Comparison of ENCODE assay signal across 8 cellular contexts in the genomic region with DNA sequence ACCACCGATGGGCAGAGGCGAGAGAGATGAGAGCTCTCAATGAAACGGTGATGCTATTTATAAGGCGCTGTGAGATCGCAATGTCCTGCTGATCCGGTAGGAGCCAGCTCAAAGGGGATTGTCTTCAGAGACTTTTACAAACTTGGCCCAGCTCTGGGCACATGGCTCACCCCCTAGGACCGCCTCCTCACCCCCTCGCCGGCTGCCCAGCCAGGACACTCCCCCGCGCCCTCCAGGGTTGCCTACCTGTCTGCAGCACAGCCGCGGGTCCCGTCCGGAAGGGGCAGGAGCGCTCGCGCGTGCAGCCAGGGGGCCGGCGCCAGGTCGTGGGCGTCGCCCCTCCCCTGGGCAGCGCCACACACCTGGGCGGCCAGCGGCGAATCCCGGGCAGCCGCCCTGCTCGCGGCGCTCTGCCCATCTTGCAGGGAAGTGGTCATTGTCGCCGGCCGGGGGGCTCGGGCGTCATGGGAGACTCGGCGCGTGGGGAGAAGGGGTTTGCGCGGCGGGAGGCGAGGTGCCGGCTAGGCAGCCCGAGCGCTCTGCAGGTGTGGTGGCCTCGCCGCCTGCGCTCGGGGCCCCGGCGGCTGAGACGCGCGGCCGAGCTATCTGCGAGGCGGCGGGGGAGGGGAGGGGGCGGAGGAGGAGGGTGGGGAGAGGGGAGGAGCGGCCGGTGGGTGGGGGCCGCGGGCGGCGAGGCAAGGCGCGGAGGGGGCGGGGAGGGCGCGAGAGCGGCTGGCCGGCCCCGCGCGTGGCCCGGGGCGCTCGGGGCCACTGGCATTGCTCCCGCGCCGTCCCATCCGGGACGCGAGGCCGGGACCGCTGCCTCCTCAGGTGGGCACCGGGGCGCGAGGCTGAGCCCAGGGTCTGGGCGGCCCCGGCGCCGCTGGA. TPM values are rescaled to one million over a fixed set of nuclear protein-coding genes. Genes with fewer than 3 reads are reported as not detected.
A peak's percentile ranks its signal among the peaks of the same experiment; 100 is the strongest.
DNase-seq lines count a peak whose midpoint lies in the region; ATAC-seq and TF ChIP-seq lines count a peak whose summit lies in the region.

A gene (minus strand): TSS at position 610 of the 888 bp plus-strand sequence. CDS start 173 bp downstream, at position 437.

- H3K4me3 Mint-ChIP-seq in nephron progenitor cell, result peak within 1 kb of the TSS; percentile 90

- H3K27me3 ChIP-seq in ACC112 (ENCODE audit: insufficient read depth, low read length), result no peaks in the 10 kb centered on the region

- peaks cover 44% of the 10 kb centered on the region for H3K4me1 ChIP-seq in ACC112 (ENCODE audit: control insufficient read depth, insufficient read depth, low read length, unreplicated experiment)

- peaks cover 13% of the 10 kb centered on the region for H3K4me1 Mint-ChIP-seq in nephron progenitor cell

- no peak within 1 kb of the TSS for H3K27ac Mint-ChIP-seq in nephron progenitor cell

- H3K36me3 ChIP-seq in ACC112 (ENCODE audit: insufficient read depth, low read length), result no peaks in the 10 kb centered on the region

- DNase-seq in GM20000 (ENCODE audit: low spot score), result peak; percentile 28
- peak; percentile 46 for DNase-seq in RPMI8226
- DNase-seq in fibroblast of the aortic adventitia (ENCODE audit: low read depth), result peak; percentile 36
- DNase-seq in nephron progenitor cell, result peak; percentile 70
- DNase-seq in OCI-M1 (lab: John Stamatoyannopoulos, UW), result no peak
- DNase-seq in AML-193 (lab: John Stamatoyannopoulos, UW), result no peak

- H3K27me3 Mint-ChIP-seq in nephron progenitor cell (ENCODE audit: low read depth, poor library complexity), result peaks cover 63% of the 10 kb centered on the region

- ATAC-seq in HG03469 (IDR thresholded peaks at IDR 0.05; ENCODE audit: unreplicated experiment), result no peak

- no peaks in the 10 kb centered on the region for H3K79me2 ChIP-seq in ACC112 (ENCODE audit: control insufficient read depth, insufficient read depth, low read length, unreplicated experiment)

- no peaks in the 10 kb centered on the region for H3K9me3 Mint-ChIP-seq in nephron progenitor cell

- no peaks in the 10 kb centered on the region for H3K36me3 Mint-ChIP-seq in nephron progenitor cell (ENCODE audit: low read depth)

- peak within 1 kb of the TSS; percentile 40 for H2AFZ ChIP-seq in ACC112 (ENCODE audit: low read length, unreplicated experiment)

- peak within 1 kb of the TSS; percentile 83 for H3K4me3 ChIP-seq in ACC112 (ENCODE audit: low read depth, low read length)
- H3K4me3 ChIP-seq in fibroblast of the aortic adventitia (ENCODE audit: low read depth, low read length), result peak within 1 kb of the TSS; percentile 76

- no peak within 1 kb of the TSS for H3K27ac ChIP-seq in ACC112 (ENCODE audit: low read depth, low read length)

- TF ChIP-seq CTCF in GM20000 (IDR thresholded peaks at IDR 0.05; ENCODE audit: extremely low read depth, missing control alignments) (no peak), fibroblast of the aortic adventitia (IDR thresholded peaks at IDR 0.05; ENCODE audit: insufficient read depth, low read length) (no peak), nephron progenitor cell (IDR thresholded peaks at IDR 0.05) (no peak)

RNA-seq across cellular contexts. Expression of the gene that starts here (rescaled TPM):
- 6.1 and 6.9 TPM in 2 replicates for total RNA-seq in fibroblast of the aortic adventitia (ENCODE audit: low replicate concordance)

Comparison
In these comparisons a context has a peak if more than half of its experiments do, and no peak if none do; other contexts are left out.
1. DNase-seq: peak in GM20000 (single experiment), RPMI8226 (single experiment), fibroblast of the aortic adventitia (single experiment) and nephron progenitor cell (single experiment); none in OCI-M1 (single experiment) and AML-193 (0 of 2).